In the genomic region with DNA sequence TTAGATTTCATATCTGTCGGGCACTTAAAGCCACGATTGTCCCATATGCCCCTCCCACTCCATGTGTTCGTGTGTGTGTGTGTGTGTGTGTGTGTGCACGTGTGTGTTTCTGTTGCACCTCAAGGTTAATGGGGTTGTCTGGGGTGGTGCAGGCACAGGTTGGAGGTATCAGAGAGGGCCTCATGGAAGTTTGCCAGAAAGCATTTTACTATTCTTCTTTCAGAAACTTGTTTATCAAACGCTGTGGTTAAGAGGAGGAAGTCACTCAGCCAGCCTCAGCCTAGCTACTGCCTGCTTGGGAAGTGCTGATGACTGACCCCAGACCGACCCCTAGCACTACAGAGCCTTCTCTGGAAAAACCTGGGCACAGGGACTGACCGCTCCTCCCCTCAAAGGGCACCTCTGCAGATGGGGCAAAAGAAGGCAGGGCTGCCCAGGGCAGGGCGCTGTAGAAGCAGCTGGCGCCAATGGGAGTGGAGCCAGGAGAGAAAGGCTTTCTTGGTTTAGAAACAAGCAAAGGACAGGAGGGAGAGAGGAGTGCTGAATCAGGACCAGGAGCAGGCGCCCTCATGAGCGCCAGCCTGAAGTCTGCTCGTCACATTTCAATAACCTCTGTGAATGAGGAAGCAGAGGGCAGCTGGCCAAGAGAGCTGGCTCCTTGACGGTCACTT, we compare ENCODE assay signal across 8 cellular contexts. TPM values are rescaled to one million over a fixed set of nuclear protein-coding genes. Genes with fewer than 3 reads are reported as not detected.
DNase-seq lines count a peak whose midpoint lies in the region; ATAC-seq, FAIRE-seq and TF ChIP-seq lines count a peak whose summit lies in the region.

No MANE protein-coding gene starts in this region.

- H3K27me3 Mint-ChIP-seq in activated T-cell treated with anti-CD3 and anti-CD28 coated beads, Interleukin-2, amount 50 U/mL, for 24 hours = peaks cover 12% of the 10 kb centered on the region

- no peak for TF ChIP-seq POLR2A in NB4 (IDR thresholded peaks at IDR 0.05; ENCODE audit: extremely low read depth, insufficient read length)

- ATAC-seq in HG03045 (IDR thresholded peaks at IDR 0.05; ENCODE audit: unreplicated experiment) = no peak
- ATAC-seq in HG03469 (IDR thresholded peaks at IDR 0.05; ENCODE audit: unreplicated experiment) = no peak
- ATAC-seq in GM21528 (IDR thresholded peaks at IDR 0.05; ENCODE audit: low FRiP score, unreplicated experiment) = no peak

- peak overlapping the region; percentile 17 for H3K4me3 ChIP-seq in NB4 (ENCODE audit: low read depth, low read length)

- no peaks in the 10 kb centered on the region for H3K36me3 Mint-ChIP-seq in activated T-cell treated with anti-CD3 and anti-CD28 coated beads, Interleukin-2, amount 50 U/mL, for 24 hours (ENCODE audit: low read depth)

- H3K27ac Mint-ChIP-seq in activated T-cell treated with anti-CD3 and anti-CD28 coated beads, Interleukin-2, amount 50 U/mL, for 24 hours = peak overlapping the region; percentile 74

- TF ChIP-seq CTCF in NB4 (IDR thresholded peaks at IDR 0.05; ENCODE audit: low read depth, low read length) = no peak

- FAIRE-seq in GM18507 (lab: Jason Lieb, UNC) = no peak

- no peaks in the 10 kb centered on the region for H3K9me3 Mint-ChIP-seq in activated T-cell treated with anti-CD3 and anti-CD28 coated beads, Interleukin-2, amount 50 U/mL, for 24 hours

- peak; percentile 9 for DNase-seq in GM18507 (ENCODE audit: extremely low spot score, insufficient read length, low read depth)
- peak; percentile 83 for DNase-seq in NB4 (ENCODE audit: low read depth)
- DNase-seq in activated T-cell treated with anti-CD3 and anti-CD28 coated beads, Interleukin-2, amount 50 U/mL, for 24 hours = peak; percentile 41
- peak; percentile 3 to 68 for DNase-seq in lung microvascular endothelial cell (ENCODE audit: low read depth in 2 of 2)
- no peak for DNase-seq in cerebellar nuclear complex (lab: John Stamatoyannopoulos, UW)

- peaks cover 57% of the 10 kb centered on the region for H3K4me1 Mint-ChIP-seq in activated T-cell treated with anti-CD3 and anti-CD28 coated beads, Interleukin-2, amount 50 U/mL, for 24 hours (ENCODE audit: low read depth)

- no peak overlapping the region for H3K4me3 Mint-ChIP-seq in activated T-cell treated with anti-CD3 and anti-CD28 coated beads, Interleukin-2, amount 50 U/mL, for 24 hours

RNA-seq across cellular contexts. Expression of gene SIAH3, which starts 3.9 kb away (rescaled TPM):
- total RNA-seq in lung microvascular endothelial cell = under 0.01 TPM in 1 of 2 replicates, not detected in the other

Comparison
In these comparisons a context has a peak if more than half of its experiments do, and no peak if none do; other contexts are left out.
1. DNase-seq: peak in GM18507 (single experiment), NB4 (single experiment), activated T-cell treated with anti-CD3 and anti-CD28 coated beads, Interleukin-2, amount 50 U/mL, for 24 hours (single experiment) and lung microvascular endothelial cell (2 of 2); none in cerebellar nuclear complex (0 of 2).